8 cellular contexts compared by ENCODE assay signal in genomic region chr7:64314493-64315020, GRCh38. TPM values are rescaled to one million over a fixed set of nuclear protein-coding genes. Genes with fewer than 3 reads are reported as not detected.
DNase-seq lines count a peak whose midpoint lies in the region; ATAC-seq and TF ChIP-seq lines count a peak whose summit lies in the region.

No MANE protein-coding gene starts in this region.

- peak overlapping the region; percentile 99 for H3K27ac Mint-ChIP-seq in GM23338

- peak overlapping the region; percentile 98 for H3K4me3 Mint-ChIP-seq in GM23338

- H3K27ac ChIP-seq in GM23338 (ENCODE audit: low read depth) = 0 out of 2 replicates have a peak overlapping the region, but pooled peaks have one; percentile 84
- no peak overlapping the region for H3K27ac ChIP-seq in SJSA1

- H3K9me3 ChIP-seq in SJSA1 (replicated peaks) (no peaks in the 10 kb centered on the region), skeletal muscle satellite cell (replicated peaks; ENCODE audit: low read length) (no peaks in the 10 kb centered on the region)

- DNase-seq in GM23338 (ENCODE audit: low spot score) (peak; percentile 10), SJSA1 (ENCODE audit: low read depth in 1 of 2, low spot score in 2 of 2) (no peak), epithelial cell of proximal tubule (ENCODE audit: low read depth) (no peak), NOMO-1 treated with DMSO at 0.1 percent for 48 hours (lab: John Stamatoyannopoulos, UW; ENCODE audit: unreplicated experiment) (no peak), 8988T (no peak)

- no peaks in the 10 kb centered on the region for H3K9me2 ChIP-seq in GM23338 (ENCODE audit: insufficient read depth)

- peak overlapping the region; percentile 95 for H3K9ac ChIP-seq in skeletal muscle satellite cell (ENCODE audit: low read depth, low read length)

- no peaks in the 10 kb centered on the region for H3F3A ChIP-seq in GM23338 (replicated peaks; ENCODE audit: low read depth)

- peaks cover 5% of the 10 kb centered on the region; the same call in 1 of the 3 replicates for H3K4me1 Mint-ChIP-seq in GM23338

- H3K27me3 ChIP-seq in GM23338 (ENCODE audit: insufficient read depth) (no peaks in the 10 kb centered on the region), SJSA1 (replicated peaks) (no peaks in the 10 kb centered on the region), skeletal muscle satellite cell (ENCODE audit: control insufficient read depth, insufficient read depth, low read length) (no peaks in the 10 kb centered on the region)

- H3K4me2 ChIP-seq in GM23338 = peak overlapping the region; percentile 75
- peak overlapping the region; percentile 89 for H3K4me2 ChIP-seq in skeletal muscle satellite cell (ENCODE audit: low read length)

- H3K4me3 ChIP-seq in GM23338 (peak overlapping the region; percentile 82), SJSA1 (peak overlapping the region; percentile 32), epithelial cell of proximal tubule (ENCODE audit: low read depth, low read length) (peak overlapping the region; percentile 96), skeletal muscle satellite cell (ENCODE audit: low read length) (peak overlapping the region; percentile 90)

- ATAC-seq in GM23338 (no peak; the same call in 2 of the 3 replicates), GM19395 (IDR thresholded peaks at IDR 0.05; ENCODE audit: unreplicated experiment) (no peak), HG03439 (IDR thresholded peaks at IDR 0.05; ENCODE audit: unreplicated experiment) (no peak)

- H3K4me1 ChIP-seq in GM23338 (ENCODE audit: insufficient read depth) (no peaks in the 10 kb centered on the region), SJSA1 (replicated peaks) (no peaks in the 10 kb centered on the region), skeletal muscle satellite cell (ENCODE audit: control insufficient read depth, insufficient read depth, low read length) (no peaks in the 10 kb centered on the region)

- peaks cover 6% of the 10 kb centered on the region for H3K27me3 Mint-ChIP-seq in GM23338 (ENCODE audit: insufficient read depth, low read depth, poor library complexity)

- H3K9me3 Mint-ChIP-seq in GM23338 = peaks cover 80% of the 10 kb centered on the region

- 0 out of 2 replicates have a peak, but pooled peaks cover 3% of the 10 kb centered on the region for H4K20me1 ChIP-seq in GM23338 (replicated peaks; ENCODE audit: insufficient read depth)

- H3K36me3 ChIP-seq in GM23338 (ENCODE audit: insufficient read depth) (no peaks in the 10 kb centered on the region; the same call in 1 of the 2 replicates), SJSA1 (no peaks in the 10 kb centered on the region), skeletal muscle satellite cell (ENCODE audit: insufficient read depth, low read length) (no peaks in the 10 kb centered on the region)

- H3K79me2 ChIP-seq in GM23338 (replicated peaks; ENCODE audit: insufficient read depth) = peaks cover 53% of the 10 kb centered on the region

- H2AFZ ChIP-seq in GM23338 = no peak overlapping the region

- TF ChIP-seq CTCF in GM23338 (conservative IDR thresholded peaks at IDR 0.05; ENCODE audit: low read depth in 2 of 2) (no peak), epithelial cell of proximal tubule (conservative IDR thresholded peaks at IDR 0.05; ENCODE audit: low read depth, low read length) (no peak)

- peaks cover 13% of the 10 kb centered on the region for H3K36me3 Mint-ChIP-seq in GM23338 (ENCODE audit: low read depth)

TF ChIP-seq in GM23338, 12 proteins besides CTCF, POLR2A, EP300 and RAD21 (continues in another document):
- TF ChIP-seq ETS1 (IDR thresholded peaks at IDR 0.05) = no peak
- no peak for TF ChIP-seq CREB1 (CRISPR knock-in tag; IDR thresholded peaks at IDR 0.05; ENCODE audit: low read depth)
- TF ChIP-seq, protein P1, sequence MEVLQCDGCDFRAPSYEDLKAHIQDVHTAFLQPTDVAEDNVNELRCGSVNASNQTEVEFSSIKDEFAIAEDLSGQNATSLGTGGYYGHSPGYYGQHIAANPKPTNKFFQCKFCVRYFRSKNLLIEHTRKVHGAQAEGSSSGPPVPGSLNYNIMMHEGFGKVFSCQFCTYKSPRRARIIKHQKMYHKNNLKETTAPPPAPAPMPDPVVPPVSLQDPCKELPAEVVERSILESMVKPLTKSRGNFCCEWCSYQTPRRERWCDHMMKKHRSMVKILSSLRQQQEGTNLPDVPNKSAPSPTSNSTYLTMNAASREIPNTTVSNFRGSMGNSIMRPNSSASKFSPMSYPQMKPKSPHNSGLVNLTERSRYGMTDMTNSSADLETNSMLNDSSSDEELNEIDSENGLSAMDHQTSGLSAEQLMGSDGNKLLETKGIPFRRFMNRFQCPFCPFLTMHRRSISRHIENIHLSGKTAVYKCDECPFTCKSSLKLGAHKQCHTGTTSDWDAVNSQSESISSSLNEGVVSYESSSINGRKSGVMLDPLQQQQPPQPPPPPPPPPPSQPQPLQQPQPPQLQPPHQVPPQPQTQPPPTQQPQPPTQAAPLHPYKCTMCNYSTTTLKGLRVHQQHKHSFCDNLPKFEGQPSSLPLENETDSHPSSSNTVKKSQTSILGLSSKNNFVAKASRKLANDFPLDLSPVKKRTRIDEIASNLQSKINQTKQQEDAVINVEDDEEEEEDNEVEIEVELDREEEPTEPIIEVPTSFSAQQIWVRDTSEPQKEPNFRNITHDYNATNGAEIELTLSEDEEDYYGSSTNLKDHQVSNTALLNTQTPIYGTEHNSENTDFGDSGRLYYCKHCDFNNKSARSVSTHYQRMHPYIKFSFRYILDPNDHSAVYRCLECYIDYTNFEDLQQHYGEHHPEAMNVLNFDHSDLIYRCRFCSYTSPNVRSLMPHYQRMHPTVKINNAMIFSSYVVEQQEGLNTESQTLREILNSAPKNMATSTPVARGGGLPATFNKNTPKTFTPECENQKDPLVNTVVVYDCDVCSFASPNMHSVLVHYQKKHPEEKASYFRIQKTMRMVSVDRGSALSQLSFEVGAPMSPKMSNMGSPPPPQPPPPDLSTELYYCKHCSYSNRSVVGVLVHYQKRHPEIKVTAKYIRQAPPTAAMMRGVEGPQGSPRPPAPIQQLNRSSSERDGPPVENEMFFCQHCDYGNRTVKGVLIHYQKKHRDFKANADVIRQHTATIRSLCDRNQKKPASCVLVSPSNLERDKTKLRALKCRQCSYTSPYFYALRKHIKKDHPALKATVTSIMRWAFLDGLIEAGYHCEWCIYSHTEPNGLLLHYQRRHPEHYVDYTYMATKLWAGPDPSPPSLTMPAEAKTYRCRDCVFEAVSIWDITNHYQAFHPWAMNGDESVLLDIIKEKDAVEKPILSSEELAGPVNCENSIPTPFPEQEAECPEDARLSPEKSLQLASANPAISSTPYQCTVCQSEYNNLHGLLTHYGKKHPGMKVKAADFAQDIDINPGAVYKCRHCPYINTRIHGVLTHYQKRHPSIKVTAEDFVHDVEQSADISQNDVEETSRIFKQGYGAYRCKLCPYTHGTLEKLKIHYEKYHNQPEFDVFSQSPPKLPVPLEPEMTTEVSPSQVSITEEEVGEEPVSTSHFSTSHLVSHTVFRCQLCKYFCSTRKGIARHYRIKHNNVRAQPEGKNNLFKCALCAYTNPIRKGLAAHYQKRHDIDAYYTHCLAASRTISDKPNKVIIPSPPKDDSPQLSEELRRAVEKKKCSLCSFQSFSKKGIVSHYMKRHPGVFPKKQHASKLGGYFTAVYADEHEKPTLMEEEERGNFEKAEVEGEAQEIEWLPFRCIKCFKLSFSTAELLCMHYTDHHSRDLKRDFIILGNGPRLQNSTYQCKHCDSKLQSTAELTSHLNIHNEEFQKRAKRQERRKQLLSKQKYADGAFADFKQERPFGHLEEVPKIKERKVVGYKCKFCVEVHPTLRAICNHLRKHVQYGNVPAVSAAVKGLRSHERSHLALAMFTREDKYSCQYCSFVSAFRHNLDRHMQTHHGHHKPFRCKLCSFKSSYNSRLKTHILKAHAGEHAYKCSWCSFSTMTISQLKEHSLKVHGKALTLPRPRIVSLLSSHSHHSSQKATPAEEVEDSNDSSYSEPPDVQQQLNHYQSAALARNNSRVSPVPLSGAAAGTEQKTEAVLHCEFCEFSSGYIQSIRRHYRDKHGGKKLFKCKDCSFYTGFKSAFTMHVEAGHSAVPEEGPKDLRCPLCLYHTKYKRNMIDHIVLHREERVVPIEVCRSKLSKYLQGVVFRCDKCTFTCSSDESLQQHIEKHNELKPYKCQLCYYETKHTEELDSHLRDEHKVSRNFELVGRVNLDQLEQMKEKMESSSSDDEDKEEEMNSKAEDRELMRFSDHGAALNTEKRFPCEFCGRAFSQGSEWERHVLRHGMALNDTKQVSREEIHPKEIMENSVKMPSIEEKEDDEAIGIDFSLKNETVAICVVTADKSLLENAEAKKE (CRISPR knock-in tag; IDR thresholded peaks at IDR 0.05) = no peak
- TF ChIP-seq STAT1 (IDR thresholded peaks at IDR 0.05; ENCODE audit: unreplicated experiment) = no peak
- no peak for TF ChIP-seq EZH2phosphoT487 (IDR thresholded peaks at IDR 0.05; ENCODE audit: unreplicated experiment)
- TF ChIP-seq EZH2 (IDR thresholded peaks at IDR 0.05; ENCODE audit: low read depth, unreplicated experiment) = no peak

RNA-seq across cellular contexts. Expression of gene ZNF736, which starts 0.8 kb away (rescaled TPM):
- total RNA-seq in GM23338 (2014; rRNA removed; shearing (Covaris generic)) = 14.2 and 15.0 TPM in 2 replicates
- 2.6 and 4.6 TPM in 2 replicates for polyA plus RNA-seq in GM23338 (2016; fragmentation: Nextera tagmentation; extraction: Ambion mirVana)
- 0.06 and 0.68 TPM in 2 replicates for total RNA-seq in SJSA1 (2014; rRNA removed; shearing (Covaris generic))
- 6.9 and 12.2 TPM in 2 replicates for total RNA-seq in epithelial cell of proximal tubule
- total RNA-seq in skeletal muscle satellite cell (2012; rRNA removed) = 7.4 and 8.4 TPM in 2 replicates

Comparison
In these comparisons a context has a peak if more than half of its experiments do, and no peak if none do; other contexts are left out.
1. H3K4me3 ChIP-seq: peak in every context shown above with its lines; median percentile 96 in epithelial cell of proximal tubule; 90 in skeletal muscle satellite cell; 82 in GM23338; 32 in SJSA1.